Comparison of ENCODE assay signal across 11 cellular contexts in genomic region chr1:154969246-154969645, GRCh38. TPM values are rescaled to one million over a fixed set of nuclear protein-coding genes. Genes with fewer than 3 reads are reported as not detected.
A peak's percentile ranks its signal among the peaks of the same experiment; 100 is the strongest.
DNase-seq lines count a peak whose midpoint lies in the region; ATAC-seq, FAIRE-seq and TF ChIP-seq lines count a peak whose summit lies in the region.
"Had no signal": no experiment of that assay in that cellular context is flagged by ENCODE, and none has a peak within 500 bp of the region (broad histone marks: within the 10 kb centered on the region; RNA-seq: fewer than 3 reads in every experiment).

No MANE protein-coding gene starts in this region.

- H3K36me3 ChIP-seq in adipocyte (ENCODE audit: control insufficient read depth, insufficient read depth, low read length, severe bottlenecking): peaks cover 42% of the 10 kb centered on the region
- H3K36me3 ChIP-seq in kidney (ENCODE audit: control insufficient read depth in 1 of 2, insufficient read depth in 2 of 2, low read length in 2 of 2): peaks cover 26 to 34% of the 10 kb centered on the region in 2 donors
- H3K36me3 ChIP-seq in stomach smooth muscle (ENCODE audit: control insufficient read depth in 2 of 2, insufficient read depth in 2 of 2, low read length in 2 of 2): peaks cover 30 to 40% of the 10 kb centered on the region in 2 donors

- H3K4me3 Mint-ChIP-seq in T-helper 1 cell treated with Interleukin-12 subunit alpha and Interleukin-12 subunit beta and Interleukin-4 antibody, amounts not matched to agents 30 μg/mL and 1 μg/mL, for 36 hours: no peak overlapping the region

- H3K4me1 ChIP-seq in adipocyte (ENCODE audit: control insufficient read depth, insufficient read depth, low read length) (peaks cover 59% of the 10 kb centered on the region), kidney (ENCODE audit: control insufficient read depth in 1 of 2, insufficient read depth in 1 of 2, low read depth in 1 of 2, low read length in 2 of 2) (peaks cover 23 to 24% of the 10 kb centered on the region in 2 donors), stomach smooth muscle (ENCODE audit: control insufficient read depth, insufficient read depth, low read length) (peaks cover 49% of the 10 kb centered on the region)

- H3K27me3 ChIP-seq in adipocyte (replicated peaks; ENCODE audit: control insufficient read depth, insufficient read depth, low read length) (no peaks in the 10 kb centered on the region), stomach smooth muscle (ENCODE audit: control insufficient read depth in 1 of 2, insufficient read depth in 2 of 2, low read length in 2 of 2) (no peaks in the 10 kb centered on the region)

- no peaks in the 10 kb centered on the region for H3K27me3 Mint-ChIP-seq in T-helper 1 cell treated with Interleukin-12 subunit alpha and Interleukin-12 subunit beta and Interleukin-4 antibody, amounts not matched to agents 30 μg/mL and 1 μg/mL, for 36 hours (ENCODE audit: low read depth)

- ATAC-seq in GM21360 (IDR thresholded peaks at IDR 0.05; ENCODE audit: unreplicated experiment): no peak
- no peak for ATAC-seq in HG03045 (IDR thresholded peaks at IDR 0.05; ENCODE audit: unreplicated experiment)

- no peaks in the 10 kb centered on the region for H3K9me3 ChIP-seq in adipocyte (ENCODE audit: control insufficient read depth, low read length)
- H3K9me3 ChIP-seq in kidney (ENCODE audit: control insufficient read depth in 1 of 2, low read length in 2 of 2): no peaks in the 10 kb centered on the region
- no peaks in the 10 kb centered on the region for H3K9me3 ChIP-seq in stomach smooth muscle (ENCODE audit: control insufficient read depth in 2 of 2, low read length in 2 of 2)

- H3K27ac ChIP-seq in kidney (ENCODE audit: low read depth in 2 of 2, low read length in 2 of 2) (peak overlapping the region; percentile 41 to 44), stomach smooth muscle (ENCODE audit: low read length) (peak overlapping the region; percentile 99)

- H3K36me3 Mint-ChIP-seq in T-helper 1 cell treated with Interleukin-12 subunit alpha and Interleukin-12 subunit beta and Interleukin-4 antibody, amounts not matched to agents 30 μg/mL and 1 μg/mL, for 36 hours (ENCODE audit: low read depth): peaks cover 42% of the 10 kb centered on the region

- DNase-seq in T-helper 1 cell (no peak), adipocyte (ENCODE audit: low read depth) (no peak), kidney (peak; percentile 58), NCI-H69 (lab: John Stamatoyannopoulos, UW) (no peak)
- DNase-seq: effector CD8-positive, alpha-beta T cell; stimulated activated CD4-positive, alpha-beta T cell treated with anti-CD3 and anti-CD28 coated beads, Interleukin-1b, Interleukin-23, amount 100 ng/mL, for 48 hours had no signal

- intact Hi-C loops in kidney (cut with DNase I): no loop called here

- no peaks in the 10 kb centered on the region for H3K9me3 Mint-ChIP-seq in T-helper 1 cell treated with Interleukin-12 subunit alpha and Interleukin-12 subunit beta and Interleukin-4 antibody, amounts not matched to agents 30 μg/mL and 1 μg/mL, for 36 hours

- H3K9ac ChIP-seq in adipocyte (ENCODE audit: low read length) (peak overlapping the region; percentile 97), kidney (ENCODE audit: low read length in 2 of 2) (peak overlapping the region; percentile 45 to 78), stomach smooth muscle (ENCODE audit: low read length in 2 of 2) (peak overlapping the region; percentile 47 to 85)

- TF ChIP-seq CTCF in kidney (IDR thresholded peaks at IDR 0.05; ENCODE audit: borderline replicate concordance, extremely low read depth, insufficient read depth): no peak

- no peak for FAIRE-seq in kidney (lab: Jason Lieb, UNC)
- FAIRE-seq: A204.1 had no signal

- H3K27ac Mint-ChIP-seq in T-helper 1 cell treated with Interleukin-12 subunit alpha and Interleukin-12 subunit beta and Interleukin-4 antibody, amounts not matched to agents 30 μg/mL and 1 μg/mL, for 36 hours: peak overlapping the region; percentile 62

- H3K4me3 ChIP-seq in adipocyte (ENCODE audit: low read length) (peak overlapping the region; percentile 92), kidney (ENCODE audit: low read length in 2 of 2) (no peak overlapping the region), stomach smooth muscle (ENCODE audit: low read length in 2 of 2) (peak overlapping the region; percentile 69 to 70)

- H3K4me1 Mint-ChIP-seq in T-helper 1 cell treated with Interleukin-12 subunit alpha and Interleukin-12 subunit beta and Interleukin-4 antibody, amounts not matched to agents 30 μg/mL and 1 μg/mL, for 36 hours (ENCODE audit: low read depth): peaks cover 29% of the 10 kb centered on the region

RNA-seq across cellular contexts. Expression of gene SHC1, which starts 1.3 kb away (rescaled TPM):
- 153 TPM for total RNA-seq in kidney
- 43.8 TPM for polyA plus RNA-seq in kidney (ENCODE audit: insufficient read depth, low read depth, low replicate concordance)

RNA-seq across cellular contexts. Expression of gene CKS1B, which starts 5.2 kb away (rescaled TPM):
- 23.1 TPM for total RNA-seq in kidney
- 43.1 TPM for polyA plus RNA-seq in kidney (ENCODE audit: insufficient read depth, low read depth, low replicate concordance)

RNA-seq across cellular contexts. Expression of gene PYGO2, which starts 7.7 kb away (rescaled TPM):
- total RNA-seq in kidney: 32.8 TPM
- 26.9 TPM for polyA plus RNA-seq in kidney (ENCODE audit: insufficient read depth, low read depth, low replicate concordance)

RNA-seq across cellular contexts. Expression of gene PBXIP1, which starts 13.3 kb away (rescaled TPM):
- total RNA-seq in kidney: 83.9 TPM
- 115 TPM for polyA plus RNA-seq in kidney (ENCODE audit: insufficient read depth, low read depth, low replicate concordance)

RNA-seq across cellular contexts. Expression of gene FLAD1, which starts 13.9 kb away (rescaled TPM):
- total RNA-seq in kidney: 34.1 TPM
- polyA plus RNA-seq in kidney (ENCODE audit: insufficient read depth, low read depth, low replicate concordance): 37.9 TPM

Comparison
In these comparisons a context has a peak if more than half of its experiments do, and no peak if none do; other contexts are left out.
1. H3K4me3 ChIP-seq: peak in adipocyte (single experiment) and stomach smooth muscle (2 of 2); none in kidney (0 of 2).
2. Peak in every context shown above with its lines, with median percentiles within 50 percentile points of each other: H3K9ac ChIP-seq.